20 cellular contexts compared by ENCODE assay signal in the genomic region with DNA sequence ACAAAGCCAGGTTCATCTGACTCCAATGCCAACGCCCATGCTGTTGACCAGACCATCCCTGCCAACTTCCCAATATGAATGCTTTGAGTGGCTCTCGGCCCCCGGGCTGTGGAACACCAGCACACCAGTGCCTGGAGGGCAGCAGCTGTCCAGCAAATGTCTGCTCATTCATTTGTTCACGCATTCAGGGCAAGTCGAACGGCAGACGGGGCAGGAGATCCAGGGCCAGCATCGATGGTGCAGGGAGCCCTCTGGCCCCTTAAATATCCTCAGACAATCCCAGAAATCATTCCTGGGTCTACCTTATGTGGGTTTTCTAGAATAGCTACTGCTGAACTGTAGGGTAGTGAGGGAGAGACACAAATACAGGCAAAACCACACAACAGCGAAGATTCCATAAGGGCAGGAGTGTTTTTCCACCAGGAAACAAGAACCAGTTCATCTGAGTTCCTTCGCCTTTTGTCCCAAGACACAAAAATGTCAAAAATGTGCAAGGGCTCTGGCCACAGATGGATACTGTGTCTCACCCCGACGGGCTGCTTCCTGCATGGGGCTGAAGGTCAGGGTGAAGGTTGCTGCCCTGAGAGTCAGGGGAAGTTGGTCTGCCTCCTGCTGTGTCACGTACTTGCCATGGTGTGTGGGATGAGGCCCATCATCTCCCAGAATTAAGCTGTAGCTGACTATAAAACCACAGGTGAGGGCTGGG. TPM values are rescaled to one million over a fixed set of nuclear protein-coding genes. Genes with fewer than 3 reads are reported as not detected.
DNase-seq lines count a peak whose midpoint lies in the region; ATAC-seq, FAIRE-seq and TF ChIP-seq lines count a peak whose summit lies in the region.
"Had no signal": no experiment of that assay in that cellular context is flagged by ENCODE, and none has a peak within 500 bp of the region (broad histone marks: within the 10 kb centered on the region; RNA-seq: fewer than 3 reads in every experiment).

No MANE protein-coding gene starts in this region.

- H3K4me1 Mint-ChIP-seq in nephron progenitor cell (peaks cover 65% of the 10 kb centered on the region), mesothelial cell of epicardium (peaks cover 33% of the 10 kb centered on the region)
- H3K4me1 Mint-ChIP-seq: activated naive CD8-positive, alpha-beta T cell treated with anti-CD3 and anti-CD28 coated beads, Interleukin-2, amount 50 U/mL, for 24 hours; B cell had no signal

- BruUV-seq in PC-9 (replicated peaks; lab: Mats Ljungman, UMichigan) (no TSS peak), GM12878 (replicated peaks; lab: Mats Ljungman, UMichigan) (no TSS peak)

- 31% methylated on average over 13 of the region's 13 CpGs for WGBS in GM12878 (ENCODE audit: insufficient coverage, insufficient replicate concordance, low lambda C conversion rate, missing lambda C conversion rate)
- WGBS in pancreas, 2 donors = 52 to 65% methylated on average over 13 of the region's 13 CpGs

- H3K27ac Mint-ChIP-seq in nephron progenitor cell (peak overlapping the region; percentile 44), mesothelial cell of epicardium (no peak overlapping the region)
- H3K27ac Mint-ChIP-seq: activated naive CD8-positive, alpha-beta T cell treated with anti-CD3 and anti-CD28 coated beads, Interleukin-2, amount 50 U/mL, for 24 hours; activated T-cell treated with anti-CD3 and anti-CD28 coated beads, Interleukin-2, amount 50 U/mL, for 72 hours; B cell; effector memory CD8-positive, alpha-beta T cell; natural killer cell treated with Interleukin-12 subunit alpha and Interleukin-12 subunit beta and Interleukin-15 and Interleukin-18, amount 100 ng/mL, for 72 hours had no signal

- H3K27ac ChIP-seq in DND-41 (ENCODE audit: low read length) = no peak overlapping the region
- H3K27ac ChIP-seq in PC-9 = peak overlapping the region; percentile 89
- H3K27ac ChIP-seq in GM12878 (ENCODE audit: control insufficient read depth, insufficient read depth) = no peak overlapping the region
- no peak overlapping the region for H3K27ac ChIP-seq in pancreas
- H3K27ac ChIP-seq: lower lobe of right lung had no signal

- H3K79me2 ChIP-seq in DND-41 (ENCODE audit: insufficient read depth, low read length) (no peaks in the 10 kb centered on the region), PC-9 (ENCODE audit: low read depth) (0 out of 2 replicates have a peak, but pooled peaks cover 3% of the 10 kb centered on the region), GM12878 (ENCODE audit: control insufficient read depth, insufficient read depth, low read length) (no peaks in the 10 kb centered on the region)

- H3K36me3 Mint-ChIP-seq in nephron progenitor cell (ENCODE audit: low read depth) = no peaks in the 10 kb centered on the region
- no peaks in the 10 kb centered on the region for H3K36me3 Mint-ChIP-seq in mesothelial cell of epicardium
- H3K36me3 Mint-ChIP-seq: natural killer cell treated with Interleukin-12 subunit alpha and Interleukin-12 subunit beta and Interleukin-15 and Interleukin-18, amount 100 ng/mL, for 72 hours had no signal

- RAD21 ChIA-PET in GM12878 (lab: Charles Lee; ENCODE audit: unreplicated experiment) = no interaction called here

- H2AFZ ChIP-seq in DND-41 (ENCODE audit: low read depth, low read length) (peak overlapping the region; percentile 5; the same call in 1 of the 2 replicates), PC-9 (peak overlapping the region; percentile 36; the same call in 1 of the 2 replicates), GM12878 (ENCODE audit: control insufficient read depth, low read depth, low read length) (no peak overlapping the region)

- POLR2A ChIA-PET in PC-9 (lab: Charles Lee; ENCODE audit: unreplicated experiment) (interaction anchor here (0.5 to 1.5 kb wide), 6 partner anchors 22 to 74 kb away, joined by 3 to 11 read pairs (median 4); no protein-coding TSS in a partner anchor), GM12878 (lab: Charles Lee) (no interaction called here)

- H3K36me3 ChIP-seq in DND-41 (ENCODE audit: insufficient read depth, low read length) (no peaks in the 10 kb centered on the region), PC-9 (ENCODE audit: low read depth) (no peaks in the 10 kb centered on the region), GM12878 (ENCODE audit: control insufficient read depth in 2 of 2, insufficient read depth in 2 of 2, low read length in 1 of 2) (no peaks in the 10 kb centered on the region), pancreas (no peaks in the 10 kb centered on the region)
- H3K36me3 ChIP-seq: lower lobe of right lung, Peyer's patch had no signal

- H3K4me2 ChIP-seq in DND-41 (ENCODE audit: insufficient read depth, low read length) (no peak overlapping the region), PC-9 (peak overlapping the region; percentile 66), GM12878 (ENCODE audit: control insufficient read depth, insufficient read depth) (no peak overlapping the region)

- TF ChIP-seq RAD21 in GM12878 (IDR thresholded peaks at IDR 0.05; ENCODE audit: insufficient read depth, low read depth, low read length) = no peak

- H3K9me3 ChIP-seq in DND-41 (ENCODE audit: insufficient read depth, low read length, severe bottlenecking) (no peaks in the 10 kb centered on the region), PC-9 (ENCODE audit: insufficient read depth, low read depth) (no peaks in the 10 kb centered on the region), GM12878 (replicated peaks; ENCODE audit: control insufficient read depth, insufficient read depth, low read length) (no peaks in the 10 kb centered on the region), pancreas (no peaks in the 10 kb centered on the region)
- H3K9me3 ChIP-seq: lower lobe of right lung, Peyer's patch had no signal

- H3K27me3 ChIP-seq in DND-41 (ENCODE audit: insufficient read depth, low read length, poor library complexity) (peaks cover 9% of the 10 kb centered on the region), PC-9 (ENCODE audit: insufficient read depth, low read depth) (no peaks in the 10 kb centered on the region), GM12878 (replicated peaks in 1 of 2; ENCODE audit: control insufficient read depth in 2 of 2, insufficient read depth in 2 of 2, low read length in 1 of 2) (peaks cover 0 to 5% of the 10 kb centered on the region in 2 experiments; a peak in 2 of 4 replicates), pancreas (no peaks in the 10 kb centered on the region)
- H3K27me3 ChIP-seq: Peyer's patch had no signal

- no peak for DNase-seq in DND-41
- DNase-seq in PC-9 = peak; percentile 89 to 98
- no peak for DNase-seq in GM12878 (ENCODE audit: low read depth, low spot score)
- DNase-seq in nephron progenitor cell = peak; percentile 22
- no peak for DNase-seq in COLO668 (lab: John Stamatoyannopoulos, UW; ENCODE audit: unreplicated experiment)
- DNase-seq in mesothelial cell of epicardium (ENCODE audit: low spot score in 2 of 2, unreplicated experiment in 2 of 2) = no peak
- no peak for DNase-seq in pancreas
- DNase-seq in SHP77 (lab: John Stamatoyannopoulos, UW) = no peak
- DNase-seq: activated CD4-positive, alpha-beta T cell treated with anti-CD3 and anti-CD28 coated beads, Interleukin-2, amount 50 U/mL, for 1 hour; activated naive CD8-positive, alpha-beta T cell treated with anti-CD3 and anti-CD28 coated beads, Interleukin-2, amount 50 U/mL, for 24 hours; activated T-cell treated with anti-CD3 and anti-CD28 coated beads, Interleukin-2, amount 50 U/mL, for 72 hours; central memory CD4-positive, alpha-beta T cell; effector memory CD8-positive, alpha-beta T cell; lower lobe of right lung; NCI-H2081 treated with DMSO at 0.1 percent for 48 hours; NCI-H526 treated with DMSO at 0.1 percent for 48 hours; Peyer's patch; T-helper 9 cell had no signal

- peaks cover 67% of the 10 kb centered on the region for H3F3A ChIP-seq in PC-9 (ENCODE audit: insufficient read depth, low read depth)

- H4K20me1 ChIP-seq in DND-41 (ENCODE audit: insufficient read depth, low read length) (0 out of 2 replicates have a peak, but pooled peaks cover 3% of the 10 kb centered on the region), PC-9 (ENCODE audit: insufficient read depth) (no peaks in the 10 kb centered on the region), GM12878 (ENCODE audit: control insufficient read depth, insufficient read depth) (no peaks in the 10 kb centered on the region)

- H3K9me2 ChIP-seq in PC-9 (ENCODE audit: insufficient read depth) = no peaks in the 10 kb centered on the region

- H3K9ac ChIP-seq in DND-41 (ENCODE audit: low read depth, low read length) (no peak overlapping the region), GM12878 (ENCODE audit: control insufficient read depth, insufficient read depth, low read length) (no peak overlapping the region)

- CTCF ChIA-PET in PC-9 (lab: Charles Lee) = interaction anchor here (0.6 to 1.1 kb wide), 5 partner anchors 12 to 74 kb away, joined by 3 to 4 read pairs (median 3); no protein-coding TSS in a partner anchor
- CTCF ChIA-PET in GM12878 (lab: Yijun Ruan, JAX) = no interaction called here

- H3K4me3 ChIP-seq in DND-41 (ENCODE audit: low read depth in 1 of 2, low read length in 2 of 2) (no peak overlapping the region), PC-9 (0 out of 2 replicates have a peak overlapping the region, but pooled peaks have one; percentile 18), GM12878 (no peak overlapping the region), pancreas (no peak overlapping the region)
- H3K4me3 ChIP-seq: lower lobe of right lung, Peyer's patch had no signal

- SMC1A ChIA-PET in GM12878 (lab: Charles Lee; ENCODE audit: uncharacterized antibody, unreplicated experiment) = no interaction called here

- no peak for ATAC-seq in DND-41 (ENCODE audit: insufficient read depth, low read depth)
- no peak for ATAC-seq in GM12878
- ATAC-seq in pancreas = no peak
- ATAC-seq: activated naive CD8-positive, alpha-beta T cell treated with anti-CD3 and anti-CD28 coated beads, Interleukin-2, amount 50 U/mL, for 24 hours; activated T-cell treated with anti-CD3 and anti-CD28 coated beads, Interleukin-2, amount 50 U/mL, for 72 hours; effector memory CD8-positive, alpha-beta T cell; natural killer cell treated with Interleukin-12 subunit alpha and Interleukin-12 subunit beta and Interleukin-15 and Interleukin-18, amount 100 ng/mL, for 72 hours had no signal

- no peak overlapping the region for H3K4me3 Mint-ChIP-seq in nephron progenitor cell
- no peak overlapping the region for H3K4me3 Mint-ChIP-seq in mesothelial cell of epicardium
- H3K4me3 Mint-ChIP-seq: activated naive CD8-positive, alpha-beta T cell treated with anti-CD3 and anti-CD28 coated beads, Interleukin-2, amount 50 U/mL, for 24 hours; activated T-cell treated with anti-CD3 and anti-CD28 coated beads, Interleukin-2, amount 50 U/mL, for 72 hours; B cell; effector memory CD8-positive, alpha-beta T cell; natural killer cell treated with Interleukin-12 subunit alpha and Interleukin-12 subunit beta and Interleukin-15 and Interleukin-18, amount 100 ng/mL, for 72 hours had no signal

- H3K9me3 Mint-ChIP-seq in nephron progenitor cell (no peaks in the 10 kb centered on the region), mesothelial cell of epicardium (no peaks in the 10 kb centered on the region)
- H3K9me3 Mint-ChIP-seq: activated naive CD8-positive, alpha-beta T cell treated with anti-CD3 and anti-CD28 coated beads, Interleukin-2, amount 50 U/mL, for 24 hours; activated T-cell treated with anti-CD3 and anti-CD28 coated beads, Interleukin-2, amount 50 U/mL, for 72 hours; effector memory CD8-positive, alpha-beta T cell; natural killer cell treated with Interleukin-12 subunit alpha and Interleukin-12 subunit beta and Interleukin-15 and Interleukin-18, amount 100 ng/mL, for 72 hours had no signal

- in situ Hi-C loops in GM12878 (cut with MboI) = no loop called here

- intact Hi-C loops in PC-9 (cut with micrococcal nuclease; ENCODE audit: unreplicated experiment) (loop anchor here (5.0 kb wide), 1 partner anchor 111 kb away; no protein-coding TSS in a partner anchor), GM12878 (cut with micrococcal nuclease; ENCODE audit: unreplicated experiment) (no loop called here), pancreas (cut with DNase I) (no loop called here)

- TF ChIP-seq CTCF in DND-41 (IDR thresholded peaks at IDR 0.05; ENCODE audit: borderline replicate concordance, extremely low read depth, low read length, poor library complexity, severe bottlenecking) (no peak), PC-9 (conservative IDR thresholded peaks at IDR 0.05) (no peak), GM12878 (IDR thresholded peaks at IDR 0.05 in 2 of 3, conservative IDR thresholded peaks at IDR 0.05 in 1 of 3; ENCODE audit: control insufficient read depth in 2 of 3, extremely low read depth in 1 of 3, insufficient read depth in 1 of 3, low read depth in 3 of 3, low read length in 3 of 3) (no peak), nephron progenitor cell (IDR thresholded peaks at IDR 0.05) (no peak), mesothelial cell of epicardium (IDR thresholded peaks at IDR 0.05; ENCODE audit: unreplicated experiment) (no peak), pancreas (IDR thresholded peaks at IDR 0.05) (no peak)

- TF ChIP-seq EP300 in GM12878 (IDR thresholded peaks at IDR 0.05; ENCODE audit: borderline replicate concordance in 1 of 2, control insufficient read depth in 1 of 2, low read depth in 2 of 2, low read length in 2 of 2) = no peak

- TF ChIP-seq POLR2A in GM12878 (IDR thresholded peaks at IDR 0.05; ENCODE audit: low read depth, low read length) = no peak

- H3K27me3 Mint-ChIP-seq in nephron progenitor cell (ENCODE audit: low read depth, poor library complexity) (peaks cover 9% of the 10 kb centered on the region), mesothelial cell of epicardium (ENCODE audit: low read depth) (no peaks in the 10 kb centered on the region)
- H3K27me3 Mint-ChIP-seq: activated naive CD8-positive, alpha-beta T cell treated with anti-CD3 and anti-CD28 coated beads, Interleukin-2, amount 50 U/mL, for 24 hours; natural killer cell treated with Interleukin-12 subunit alpha and Interleukin-12 subunit beta and Interleukin-15 and Interleukin-18, amount 100 ng/mL, for 72 hours had no signal

- FAIRE-seq in GM12878 (lab: Jason Lieb, UNC) = no peak
- no peak for FAIRE-seq in pancreas (lab: Jason Lieb, UNC)

- H3K4me1 ChIP-seq in DND-41 (ENCODE audit: insufficient read depth, low read length) = no peaks in the 10 kb centered on the region
- H3K4me1 ChIP-seq in PC-9 (replicated peaks; ENCODE audit: insufficient read depth) = peaks cover 76% of the 10 kb centered on the region
- H3K4me1 ChIP-seq in GM12878 (ENCODE audit: control insufficient read depth, insufficient read depth, low read length) = no peaks in the 10 kb centered on the region
- peaks cover 16 to 40% (median 18%) of the 10 kb centered on the region in 3 donors for H3K4me1 ChIP-seq in pancreas
- H3K4me1 ChIP-seq: lower lobe of right lung had no signal

RNA-seq across cellular contexts. Expression of a gene that starts 15.5 kb away (rescaled TPM):
- total RNA-seq in PC-9 (2021) (4.1 and 6.3 TPM in 2 replicates), GM12878 (2014; rRNA removed) (not detected in 2 replicates), GM12878 (2014; rRNA removed; fragmentation: Illumina TruSeq; extraction: Trizol) (not detected in 2 replicates), GM12878 (2021) (0.05 TPM in 1 of 2 replicates, not detected in the other), mesothelial cell of epicardium (18.8 to 20.0 TPM (median 19.2 TPM) in 3 replicates), pancreas (1 to 10 TPM in 4 of 6 donors, under 1 TPM in 2; 0.67 to 3.4 (median 1.5) TPM)
- total RNA-seq in GM12878 (2013; cell fraction: nucleolus; rRNA removed) = not detected in 2 replicates
- 0.10 TPM for polyA plus RNA-seq in GM12878 (2011; ENCODE audit: low read depth)
- polyA plus RNA-seq in GM12878 (2011; rRNA removed) (not detected in 2 replicates), GM12878 (2014; fragmentation: Illumina TruSeq; extraction: Trizol) (0.07 TPM in 1 of 2 replicates, not detected in the other), GM12878 (2014; fragmentation: Nextera tagmentation; extraction: Ambion mirVana) (not detected), GM12878 (2014; rRNA removed) (0.04 TPM in 1 of 2 replicates, not detected in the other), GM12878 (2016; fragmentation: Nextera tagmentation; extraction: Ambion mirVana) (under 1 TPM; 0.17 to 0.55 TPM), pancreas (10 to 100 TPM in 1 of 2 donors, 1 to 10 TPM in 1; 8.1 to 11.3 TPM)
- not detected in 2 replicates for polyA plus RNA-seq in GM12878 (2011; cell fraction: cytosol; rRNA removed)
- polyA plus RNA-seq in GM12878 (2011; cell fraction: nucleus; rRNA removed) = 0.07 TPM in 1 of 2 replicates, not detected in the other
- polyA plus RNA-seq in GM12878 (2012) = 0.32 and 0.50 TPM in 2 replicates
- not detected in 2 replicates for polyA minus RNA-seq in GM12878 (2011; rRNA and poly(A)+ RNA removed)
- not detected in 2 replicates for polyA minus RNA-seq in GM12878 (2011; cell fraction: cytosol; rRNA and poly(A)+ RNA removed)
- not detected in 2 replicates for polyA minus RNA-seq in GM12878 (2011; cell fraction: nucleus; rRNA and poly(A)+ RNA removed)
- total RNA-seq: natural killer cell treated with Interleukin-12 subunit alpha and Interleukin-12 subunit beta and Interleukin-15 and Interleukin-18, amount 100 ng/mL, for 72 hours had no signal

RNA-seq across cellular contexts. Expression of a gene that starts 55.6 kb away (rescaled TPM):
- total RNA-seq in PC-9 (2021) = 52.2 and 80.3 TPM in 2 replicates
- 5.4 and 5.5 TPM in 2 replicates for total RNA-seq in GM12878 (2013; cell fraction: nucleolus; rRNA removed)
- total RNA-seq in GM12878 (2014; rRNA removed) = 2.1 and 2.6 TPM in 2 replicates
- 3.0 and 3.1 TPM in 2 replicates for total RNA-seq in GM12878 (2014; rRNA removed; fragmentation: Illumina TruSeq; extraction: Trizol)
- total RNA-seq in GM12878 (2021) = 4.3 and 4.7 TPM in 2 replicates
- 0.54 TPM for polyA plus RNA-seq in GM12878 (2011; ENCODE audit: low read depth)
- 1.3 and 2.6 TPM in 2 replicates for polyA plus RNA-seq in GM12878 (2011; rRNA removed)
- polyA plus RNA-seq in GM12878 (2011; cell fraction: cytosol; rRNA removed) = 0.57 and 0.67 TPM in 2 replicates
- polyA plus RNA-seq in GM12878 (2011; cell fraction: nucleus; rRNA removed) = 0.55 and 0.63 TPM in 2 replicates
- polyA plus RNA-seq in GM12878 (2012) = 0.60 and 0.88 TPM in 2 replicates
- polyA plus RNA-seq in GM12878 (2014; fragmentation: Illumina TruSeq; extraction: Trizol) = 0.65 and 1.1 TPM in 2 replicates
- 1 to 10 TPM in 1 of 2 experiments, under 1 TPM in 1; 0.57 to 1.9 TPM for polyA plus RNA-seq in GM12878 (2014; fragmentation: Nextera tagmentation; extraction: Ambion mirVana)
- polyA plus RNA-seq in GM12878 (2014; rRNA removed) = 0.85 and 0.86 TPM in 2 replicates
- 1 to 10 TPM; 2.5 to 3.0 TPM for polyA plus RNA-seq in GM12878 (2016; fragmentation: Nextera tagmentation; extraction: Ambion mirVana)
- polyA minus RNA-seq in GM12878 (2011; rRNA and poly(A)+ RNA removed) = 1.2 and 1.8 TPM in 2 replicates
- polyA minus RNA-seq in GM12878 (2011; cell fraction: cytosol; rRNA and poly(A)+ RNA removed) = 1.2 and 1.6 TPM in 2 replicates
- polyA minus RNA-seq in GM12878 (2011; cell fraction: nucleus; rRNA and poly(A)+ RNA removed) = 0.73 and 1.1 TPM in 2 replicates
- total RNA-seq in mesothelial cell of epicardium = 52.2 to 59.5 TPM (median 53.0 TPM) in 3 replicates
- 10 to 100 TPM in 4 of 6 donors, 1 to 10 TPM in 2; 8.1 to 17.8 (median 11.9) TPM for total RNA-seq in pancreas
- 1 to 10 TPM; 3.1 to 4.2 TPM for polyA plus RNA-seq in pancreas

Comparison
In these comparisons a context has a peak if more than half of its experiments do, and no peak if none do; other contexts are left out.
1. DNase-seq: peak in PC-9 (2 of 2) and nephron progenitor cell (single experiment); none in DND-41 (single experiment), GM12878 (single experiment), COLO668 (single experiment), mesothelial cell of epicardium (0 of 2), pancreas (0 of 6) and SHP77 (0 of 2).